1 cellular context compared by ENCODE assay signal in genomic region chr11:45146072-45147016, GRCh38.
TF ChIP-seq lines count a peak whose summit lies in the region.

TSS of gene PRDM11 (plus strand) at chr11:45146639. CDS start at chr11:45181767, 35,128 bp downstream.

TF ChIP-seq in HepG2, 621 proteins besides CTCF, POLR2A, EP300 and RAD21 (continued from another document and continues in another):
- TF ChIP-seq, protein P1, sequence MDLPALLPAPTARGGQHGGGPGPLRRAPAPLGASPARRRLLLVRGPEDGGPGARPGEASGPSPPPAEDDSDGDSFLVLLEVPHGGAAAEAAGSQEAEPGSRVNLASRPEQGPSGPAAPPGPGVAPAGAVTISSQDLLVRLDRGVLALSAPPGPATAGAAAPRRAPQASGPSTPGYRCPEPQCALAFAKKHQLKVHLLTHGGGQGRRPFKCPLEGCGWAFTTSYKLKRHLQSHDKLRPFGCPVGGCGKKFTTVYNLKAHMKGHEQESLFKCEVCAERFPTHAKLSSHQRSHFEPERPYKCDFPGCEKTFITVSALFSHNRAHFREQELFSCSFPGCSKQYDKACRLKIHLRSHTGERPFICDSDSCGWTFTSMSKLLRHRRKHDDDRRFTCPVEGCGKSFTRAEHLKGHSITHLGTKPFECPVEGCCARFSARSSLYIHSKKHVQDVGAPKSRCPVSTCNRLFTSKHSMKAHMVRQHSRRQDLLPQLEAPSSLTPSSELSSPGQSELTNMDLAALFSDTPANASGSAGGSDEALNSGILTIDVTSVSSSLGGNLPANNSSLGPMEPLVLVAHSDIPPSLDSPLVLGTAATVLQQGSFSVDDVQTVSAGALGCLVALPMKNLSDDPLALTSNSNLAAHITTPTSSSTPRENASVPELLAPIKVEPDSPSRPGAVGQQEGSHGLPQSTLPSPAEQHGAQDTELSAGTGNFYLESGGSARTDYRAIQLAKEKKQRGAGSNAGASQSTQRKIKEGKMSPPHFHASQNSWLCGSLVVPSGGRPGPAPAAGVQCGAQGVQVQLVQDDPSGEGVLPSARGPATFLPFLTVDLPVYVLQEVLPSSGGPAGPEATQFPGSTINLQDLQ (CRISPR knock-in tag; IDR thresholded peaks at IDR 0.05): no peak
- TF ChIP-seq ZHX1 (CRISPR knock-in tag; IDR thresholded peaks at IDR 0.05; ENCODE audit: low read depth) (no peak), ZFP36 (IDR thresholded peaks at IDR 0.05; ENCODE audit: borderline replicate concordance, low read depth, low read length, partially characterized antibody) (peak; percentile 72), SP140L (CRISPR knock-in tag; IDR thresholded peaks at IDR 0.05; ENCODE audit: borderline replicate concordance) (no peak), ZNF557 (CRISPR knock-in tag; IDR thresholded peaks at IDR 0.05) (no peak), BRD4 (CRISPR knock-in tag; IDR thresholded peaks at IDR 0.05) (no peak), ZBTB7B (CRISPR knock-in tag; IDR thresholded peaks at IDR 0.05) (0 out of 2 replicates have a peak, but pooled peaks have one; percentile 40), SATB2 (CRISPR knock-in tag; IDR thresholded peaks at IDR 0.05) (no peak), ZNF160 (CRISPR knock-in tag; IDR thresholded peaks at IDR 0.05) (no peak), DMTF1 (CRISPR knock-in tag; IDR thresholded peaks at IDR 0.05) (no peak), RXRA (CRISPR knock-in tag; IDR thresholded peaks at IDR 0.05) (no peak), TOE1 (CRISPR knock-in tag; IDR thresholded peaks at IDR 0.05) (no peak), ZSCAN20 (CRISPR knock-in tag; IDR thresholded peaks at IDR 0.05; ENCODE audit: borderline replicate concordance) (no peak; the same call in 1 of the 2 replicates), RBAK (CRISPR knock-in tag; IDR thresholded peaks at IDR 0.05) (no peak), ZNF207 (IDR thresholded peaks at IDR 0.05; ENCODE audit: borderline replicate concordance) (no peak), NCOA5 (CRISPR knock-in tag; IDR thresholded peaks at IDR 0.05) (no peak), PAF1 (CRISPR knock-in tag; IDR thresholded peaks at IDR 0.05) (no peak), FLYWCH1 (CRISPR knock-in tag; IDR thresholded peaks at IDR 0.05) (no peak), ZFX (CRISPR knock-in tag; IDR thresholded peaks at IDR 0.05; ENCODE audit: low read depth) (no peak), TARDBP (CRISPR knock-in tag; IDR thresholded peaks at IDR 0.05) (no peak), UBTF (CRISPR knock-in tag; IDR thresholded peaks at IDR 0.05) (0 out of 2 replicates have a peak, but pooled peaks have one; percentile 1), RARA (CRISPR knock-in tag; IDR thresholded peaks at IDR 0.05) (no peak), NR1H2 (CRISPR knock-in tag; IDR thresholded peaks at IDR 0.05; ENCODE audit: borderline replicate concordance, low read depth) (no peak), THYN1 (CRISPR knock-in tag; IDR thresholded peaks at IDR 0.05; ENCODE audit: borderline replicate concordance, low read depth) (no peak), DRAP1 (CRISPR knock-in tag; IDR thresholded peaks at IDR 0.05) (no peak), TCF12 (IDR thresholded peaks at IDR 0.05) (no peak), TCF12 (CRISPR knock-in tag; IDR thresholded peaks at IDR 0.05) (no peak), ZNF678 (CRISPR knock-in tag; IDR thresholded peaks at IDR 0.05) (no peak), ZNF709 (CRISPR knock-in tag; IDR thresholded peaks at IDR 0.05) (no peak; the same call in 1 of the 2 replicates), ZMAT5 (CRISPR knock-in tag; IDR thresholded peaks at IDR 0.05; ENCODE audit: borderline replicate concordance, low read depth) (no peak), ZNF607 (CRISPR knock-in tag; IDR thresholded peaks at IDR 0.05; ENCODE audit: borderline replicate concordance) (no peak), GABPA (IDR thresholded peaks at IDR 0.05; ENCODE audit: low read depth, low read length) (no peak), GABPA (CRISPR knock-in tag; IDR thresholded peaks at IDR 0.05; ENCODE audit: low read depth) (peak; percentile 47; the same call in 1 of the 2 replicates), ZNF251 (CRISPR knock-in tag; IDR thresholded peaks at IDR 0.05) (no peak), RBM39 (IDR thresholded peaks at IDR 0.05; ENCODE audit: low read depth, low read length, poor library complexity, severe bottlenecking) (no peak), CHD2 (IDR thresholded peaks at IDR 0.05; ENCODE audit: low read depth, low read length) (no peak), YY1 (IDR thresholded peaks at IDR 0.05; ENCODE audit: insufficient read depth, insufficient replicate concordance, low read depth, low read length) (peak; percentile 58)
- TF ChIP-seq, protein P2, sequence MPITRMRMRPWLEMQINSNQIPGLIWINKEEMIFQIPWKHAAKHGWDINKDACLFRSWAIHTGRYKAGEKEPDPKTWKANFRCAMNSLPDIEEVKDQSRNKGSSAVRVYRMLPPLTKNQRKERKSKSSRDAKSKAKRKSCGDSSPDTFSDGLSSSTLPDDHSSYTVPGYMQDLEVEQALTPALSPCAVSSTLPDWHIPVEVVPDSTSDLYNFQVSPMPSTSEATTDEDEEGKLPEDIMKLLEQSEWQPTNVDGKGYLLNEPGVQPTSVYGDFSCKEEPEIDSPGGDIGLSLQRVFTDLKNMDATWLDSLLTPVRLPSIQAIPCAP (CRISPR knock-in tag; IDR thresholded peaks at IDR 0.05; ENCODE audit: low read depth): no peak
- TF ChIP-seq, protein P3, sequence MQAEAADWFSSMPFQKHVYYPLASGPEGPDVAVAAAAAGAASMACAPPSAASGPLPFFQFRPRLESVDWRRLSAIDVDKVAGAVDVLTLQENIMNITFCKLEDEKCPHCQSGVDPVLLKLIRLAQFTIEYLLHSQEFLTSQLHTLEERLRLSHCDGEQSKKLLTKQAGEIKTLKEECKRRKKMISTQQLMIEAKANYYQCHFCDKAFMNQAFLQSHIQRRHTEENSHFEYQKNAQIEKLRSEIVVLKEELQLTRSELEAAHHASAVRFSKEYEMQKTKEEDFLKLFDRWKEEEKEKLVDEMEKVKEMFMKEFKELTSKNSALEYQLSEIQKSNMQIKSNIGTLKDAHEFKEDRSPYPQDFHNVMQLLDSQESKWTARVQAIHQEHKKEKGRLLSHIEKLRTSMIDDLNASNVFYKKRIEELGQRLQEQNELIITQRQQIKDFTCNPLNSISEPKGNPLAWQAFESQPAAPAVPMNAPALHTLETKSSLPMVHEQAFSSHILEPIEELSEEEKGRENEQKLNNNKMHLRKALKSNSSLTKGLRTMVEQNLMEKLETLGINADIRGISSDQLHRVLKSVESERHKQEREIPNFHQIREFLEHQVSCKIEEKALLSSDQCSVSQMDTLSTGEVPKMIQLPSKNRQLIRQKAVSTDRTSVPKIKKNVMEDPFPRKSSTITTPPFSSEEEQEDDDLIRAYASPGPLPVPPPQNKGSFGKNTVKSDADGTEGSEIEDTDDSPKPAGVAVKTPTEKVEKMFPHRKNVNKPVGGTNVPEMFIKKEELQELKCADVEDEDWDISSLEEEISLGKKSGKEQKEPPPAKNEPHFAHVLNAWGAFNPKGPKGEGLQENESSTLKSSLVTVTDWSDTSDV (CRISPR knock-in tag; IDR thresholded peaks at IDR 0.05): no peak
- TF ChIP-seq, protein P4, sequence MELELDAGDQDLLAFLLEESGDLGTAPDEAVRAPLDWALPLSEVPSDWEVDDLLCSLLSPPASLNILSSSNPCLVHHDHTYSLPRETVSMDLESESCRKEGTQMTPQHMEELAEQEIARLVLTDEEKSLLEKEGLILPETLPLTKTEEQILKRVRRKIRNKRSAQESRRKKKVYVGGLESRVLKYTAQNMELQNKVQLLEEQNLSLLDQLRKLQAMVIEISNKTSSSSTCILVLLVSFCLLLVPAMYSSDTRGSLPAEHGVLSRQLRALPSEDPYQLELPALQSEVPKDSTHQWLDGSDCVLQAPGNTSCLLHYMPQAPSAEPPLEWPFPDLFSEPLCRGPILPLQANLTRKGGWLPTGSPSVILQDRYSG (CRISPR knock-in tag; IDR thresholded peaks at IDR 0.05): no peak
- TF ChIP-seq, protein P5, sequence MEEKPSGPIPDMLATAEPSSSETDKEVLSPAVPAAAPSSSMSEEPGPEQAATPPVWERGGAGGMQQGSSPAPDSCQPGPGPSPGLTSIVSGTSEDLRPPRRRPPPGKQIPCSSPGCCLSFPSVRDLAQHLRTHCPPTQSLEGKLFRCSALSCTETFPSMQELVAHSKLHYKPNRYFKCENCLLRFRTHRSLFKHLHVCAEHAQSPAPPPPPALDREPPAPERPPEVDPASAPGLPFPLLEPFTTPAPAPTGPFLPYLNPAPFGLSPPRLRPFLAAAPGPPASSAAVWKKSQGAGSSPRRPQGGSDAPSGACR (CRISPR knock-in tag; IDR thresholded peaks at IDR 0.05): no peak
